24 cellular contexts compared by ENCODE assay signal in the genomic region with DNA sequence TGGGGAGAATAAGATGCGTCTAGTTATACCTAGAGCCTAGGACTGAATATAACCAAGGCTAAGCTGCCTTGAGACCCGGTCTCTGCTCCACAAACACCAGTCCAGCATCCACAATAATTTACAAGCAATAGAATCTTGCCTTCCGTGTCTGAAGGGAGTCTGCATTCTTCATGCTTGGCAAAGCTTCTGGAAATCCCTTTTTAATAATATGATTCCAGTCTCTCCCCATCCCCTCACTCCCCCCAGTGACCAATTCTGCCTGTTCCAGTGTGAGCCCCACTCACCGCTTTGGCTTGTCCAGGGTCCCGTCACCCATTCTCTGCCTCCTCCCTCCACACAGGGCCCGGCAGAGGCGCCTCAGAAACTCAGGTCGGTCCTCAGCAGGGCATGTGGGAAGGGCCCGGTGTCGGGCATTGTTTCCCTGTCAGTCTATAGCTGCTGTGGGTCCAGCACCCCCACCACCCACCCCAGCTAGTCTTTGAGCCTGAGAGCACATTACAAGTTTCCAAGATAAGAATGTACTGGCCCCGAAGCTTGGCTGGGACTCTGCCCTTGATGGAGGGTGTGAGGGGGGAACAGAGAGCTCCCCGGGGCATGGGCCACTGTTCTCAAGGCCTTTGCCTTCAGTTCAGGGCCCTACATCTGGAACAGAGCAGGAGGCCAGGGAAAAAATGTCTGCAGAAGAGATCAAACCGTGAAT.
"Had no signal": no experiment of that assay in that cellular context is flagged by ENCODE, and none has a peak within 500 bp of the region (broad histone marks: within the 10 kb centered on the region; RNA-seq: fewer than 3 reads in every experiment).

No MANE protein-coding gene starts in this region.

- H3K36me3 Mint-ChIP-seq: natural killer cell treated with Interleukin-12 subunit alpha and Interleukin-12 subunit beta and Interleukin-15 and Interleukin-18, amount 100 ng/mL, for 72 hours had no signal

- H3K4me3 Mint-ChIP-seq: activated CD4-positive, alpha-beta memory T cell treated with anti-CD3 and anti-CD28 coated beads, Interleukin-2, amount 10 ng/mL, durations not matched to agents 7 days and 5 days; activated CD4-positive, alpha-beta T cell treated with anti-CD3 and anti-CD28 coated beads, Interleukin-2, amount 10 ng/mL, durations not matched to agents 24 days and 14 days; activated naive CD8-positive, alpha-beta T cell treated with anti-CD3 and anti-CD28 coated beads, Interleukin-2, amount 50 U/mL, for 24 hours; effector memory CD8-positive, alpha-beta T cell; natural killer cell treated with Interleukin-12 subunit alpha and Interleukin-12 subunit beta and Interleukin-15 and Interleukin-18, amount 100 ng/mL, for 72 hours had no signal

- H3K4me1 Mint-ChIP-seq: activated CD4-positive, alpha-beta memory T cell treated with anti-CD3 and anti-CD28 coated beads, Interleukin-2, amount 10 ng/mL, durations not matched to agents 7 days and 5 days; activated CD4-positive, alpha-beta T cell treated with anti-CD3 and anti-CD28 coated beads, Interleukin-2, amount 10 ng/mL, durations not matched to agents 24 days and 14 days; activated naive CD8-positive, alpha-beta T cell treated with anti-CD3 and anti-CD28 coated beads, Interleukin-2, amount 50 U/mL, for 24 hours had no signal

- H3K36me3 ChIP-seq: colonic mucosa, spleen, tibial artery had no signal

- H3K4me1 ChIP-seq: colonic mucosa, tibial artery had no signal

- H3K9me3 Mint-ChIP-seq: activated CD4-positive, alpha-beta memory T cell treated with anti-CD3 and anti-CD28 coated beads, Interleukin-2, amount 10 ng/mL, durations not matched to agents 7 days and 5 days; activated CD4-positive, alpha-beta T cell treated with anti-CD3 and anti-CD28 coated beads, Interleukin-2, amount 10 ng/mL, durations not matched to agents 24 days and 14 days; activated naive CD8-positive, alpha-beta T cell treated with anti-CD3 and anti-CD28 coated beads, Interleukin-2, amount 50 U/mL, for 24 hours; effector memory CD8-positive, alpha-beta T cell; natural killer cell treated with Interleukin-12 subunit alpha and Interleukin-12 subunit beta and Interleukin-15 and Interleukin-18, amount 100 ng/mL, for 72 hours had no signal

- DNase-seq: activated CD4-positive, alpha-beta memory T cell treated with anti-CD3 and anti-CD28 coated beads, Interleukin-2, amount 10 ng/mL, durations not matched to agents 7 days and 5 days; activated CD4-positive, alpha-beta T cell treated with anti-CD3 and anti-CD28 coated beads, Interleukin-2, amount 10 ng/mL, durations not matched to agents 24 days and 14 days; activated gamma-delta T cell; activated naive CD4-positive, alpha-beta T cell treated with anti-CD3 and anti-CD28 coated beads, Interleukin-2, amount 50 U/mL, for 16 hours; activated naive CD8-positive, alpha-beta T cell treated with anti-CD3 and anti-CD28 coated beads, Interleukin-2, amount 50 U/mL, for 24 hours; activated T-cell treated with anti-CD3 and anti-CD28 coated beads for 4 hours; anterior cingulate cortex; colonic mucosa; dorsolateral prefrontal cortex; effector memory CD8-positive, alpha-beta T cell; foreskin melanocyte; hypothalamus; mammary epithelial cell; retina; spleen; stimulated activated CD4-positive, alpha-beta T cell treated with anti-CD3 and anti-CD28 coated beads, Interleukin-4, amount 100 ng/mL, for 1 hour; stimulated activated naive CD4-positive, alpha-beta T cell; tibial artery had no signal

- H3K27ac Mint-ChIP-seq: activated CD4-positive, alpha-beta memory T cell treated with anti-CD3 and anti-CD28 coated beads, Interleukin-2, amount 10 ng/mL, durations not matched to agents 7 days and 5 days; activated CD4-positive, alpha-beta T cell treated with anti-CD3 and anti-CD28 coated beads, Interleukin-2, amount 10 ng/mL, durations not matched to agents 24 days and 14 days; activated naive CD8-positive, alpha-beta T cell treated with anti-CD3 and anti-CD28 coated beads, Interleukin-2, amount 50 U/mL, for 24 hours; effector memory CD8-positive, alpha-beta T cell; natural killer cell treated with Interleukin-12 subunit alpha and Interleukin-12 subunit beta and Interleukin-15 and Interleukin-18, amount 100 ng/mL, for 72 hours; progenitor cell of endocrine pancreas had no signal

- H3K27me3 ChIP-seq: colonic mucosa, dorsolateral prefrontal cortex, spleen had no signal

- ATAC-seq: activated CD4-positive, CD25-positive, alpha-beta regulatory T cell treated with anti-CD3 and anti-CD28 coated beads, Interleukin-2, amount 50 U/mL, for 24 hours; activated naive CD8-positive, alpha-beta T cell treated with anti-CD3 and anti-CD28 coated beads, Interleukin-2, amount 50 U/mL, for 24 hours; effector memory CD8-positive, alpha-beta T cell; esophagus mucosa; left lobe of liver; natural killer cell treated with Interleukin-12 subunit alpha and Interleukin-12 subunit beta and Interleukin-15 and Interleukin-18, amount 100 ng/mL, for 72 hours had no signal

- H3K9me3 ChIP-seq: colonic mucosa, spleen, tibial artery had no signal

- H3K27ac ChIP-seq: colonic mucosa, SK-N-MC, spleen, tibial artery had no signal

- H3K27me3 Mint-ChIP-seq: activated CD4-positive, alpha-beta memory T cell treated with anti-CD3 and anti-CD28 coated beads, Interleukin-2, amount 10 ng/mL, durations not matched to agents 7 days and 5 days; activated CD4-positive, alpha-beta T cell treated with anti-CD3 and anti-CD28 coated beads, Interleukin-2, amount 10 ng/mL, durations not matched to agents 24 days and 14 days had no signal

- H3K4me3 ChIP-seq: colonic mucosa, dorsolateral prefrontal cortex, SK-N-MC, spleen, tibial artery had no signal
